Comparison of ENCODE assay signal across 8 cellular contexts in genomic region chr17:47205419-47205963, GRCh38. TPM values are rescaled to one million over a fixed set of nuclear protein-coding genes. Genes with fewer than 3 reads are reported as not detected.
DNase-seq lines count a peak whose midpoint lies in the region; ATAC-seq, FAIRE-seq and TF ChIP-seq lines count a peak whose summit lies in the region.

No MANE protein-coding gene starts in this region.

- H3K56ac ChIP-seq in H1 (replicated peaks; ENCODE audit: insufficient read length, low read depth, low read length), result no peak overlapping the region

- DNase-seq in AG10803 (ENCODE audit: low read depth) (peak; percentile 89), GM19238 (ENCODE audit: insufficient read length, low spot score) (peak; percentile 63), HT1080 (ENCODE audit: low read depth) (peak; percentile 18), H1 (ENCODE audit: low read depth in 1 of 2, low spot score in 2 of 2) (peak in 1 of 2 experiments; percentile 46), natural killer cell (no peak), tibial artery (peak; percentile 38 to 85), D721Med (ENCODE audit: insufficient read length, low spot score) (no peak)
- peak; percentile 32 to 55 for DNase-seq in activated CD4-positive, alpha-beta T cell treated with anti-CD3 and anti-CD28 coated beads, Interleukin-2, amount 50 U/mL, for 24 hours (ENCODE audit: low read depth in 1 of 2, low spot score in 1 of 2)

- peaks cover 0 to 3% (median 1%) of the 10 kb centered on the region in 4 experiments; a peak in 2 of 7 replicates for H3K4me1 ChIP-seq in H1 (replicated peaks in 1 of 4; ENCODE audit: control insufficient read depth in 3 of 4, insufficient read depth in 4 of 4, low read length in 3 of 4)
- peaks cover 0 to 34% (median 33%) of the 10 kb centered on the region in 4 donors for H3K4me1 ChIP-seq in tibial artery

- H3K18ac ChIP-seq in H1 (ENCODE audit: extremely low read depth, low read length), result no peak overlapping the region

- H4K91ac ChIP-seq in H1 (replicated peaks; ENCODE audit: insufficient read length, low read length), result no peak overlapping the region

- FAIRE-seq in H1 (lab: Jason Lieb, UNC) (no peak), D721Med (lab: Jason Lieb, UNC) (no peak)

- TF ChIP-seq RAD21 in H1 (IDR thresholded peaks at IDR 0.05 in 1 of 2, conservative IDR thresholded peaks at IDR 0.05 in 1 of 2; ENCODE audit: low read depth in 2 of 2, low read length in 2 of 2), result no peak

- H3K9me3 ChIP-seq in H1 (ENCODE audit: insufficient read depth in 2 of 2, low read depth in 1 of 2, low read length in 1 of 2), result no peaks in the 10 kb centered on the region
- H3K9me3 ChIP-seq in tibial artery, result no peaks in the 10 kb centered on the region

- no peak for TF ChIP-seq CTCF in AG10803 (conservative IDR thresholded peaks at IDR 0.05; ENCODE audit: low read length)
- TF ChIP-seq CTCF in H1 (IDR thresholded peaks at IDR 0.05; ENCODE audit: control extremely low read depth in 1 of 3, insufficient read depth in 1 of 3, low read depth in 1 of 3, low read length in 3 of 3), result no peak
- TF ChIP-seq CTCF in natural killer cell (IDR thresholded peaks at IDR 0.05), result no peak
- TF ChIP-seq CTCF in tibial artery (IDR thresholded peaks at IDR 0.05), result no peak
- TF ChIP-seq CTCF in D721Med (IDR thresholded peaks at IDR 0.05; ENCODE audit: insufficient read depth, missing control alignments), result no peak

- no peaks in the 10 kb centered on the region for H3K79me1 ChIP-seq in H1 (ENCODE audit: low read depth, low read length)

- ATAC-seq in natural killer cell, result peak; percentile 42 to 79 (median 75)

- H3K27ac ChIP-seq in H1 (ENCODE audit: low read depth, low read length), result no peak overlapping the region
- H3K27ac ChIP-seq in tibial artery, result peak overlapping the region; percentile 75 to 76

- H4K20me1 ChIP-seq in H1 (replicated peaks in 1 of 2; ENCODE audit: control insufficient read depth in 1 of 2, insufficient read depth in 2 of 2, low read length in 2 of 2), result no peaks in the 10 kb centered on the region

- CTCF ChIA-PET in H1 (lab: Charles Lee; ENCODE audit: partially characterized antibody), result interaction anchor here (1.0 to 1.4 kb wide), 3 partner anchors 24 to 39 kb away, joined by 3 read pairs; no protein-coding TSS in a partner anchor

- H2BK20ac ChIP-seq in H1 (ENCODE audit: low read length), result no peak overlapping the region

- peaks cover 2% of the 10 kb centered on the region; the same call in 1 of the 2 replicates for H3K23me2 ChIP-seq in H1 (ENCODE audit: low read depth, low read length)

- no peak for TF ChIP-seq EP300 in H1 (IDR thresholded peaks at IDR 0.05; ENCODE audit: borderline replicate concordance in 1 of 2, low read depth in 2 of 2, low read length in 2 of 2)

- no peak overlapping the region for H2BK5ac ChIP-seq in H1 (ENCODE audit: low read depth, low read length)

- H3K27ac Mint-ChIP-seq in natural killer cell, result peak overlapping the region; percentile 86 to 90

- H3K4me3 ChIP-seq in AG10803 (ENCODE audit: low read length) (peak overlapping the region; percentile 24), H1 (ENCODE audit: extremely low read depth in 1 of 4, insufficient read depth in 2 of 4, low read depth in 3 of 4, low read length in 4 of 4) (no peak overlapping the region; a peak in 1 of 8 replicates), tibial artery (no peak overlapping the region)

- whole genome bisulfite sequencing in H1 (ENCODE audit: extremely low coverage in 1 of 2, insufficient coverage in 1 of 2, insufficient read length in 1 of 2, insufficient replicate concordance in 2 of 2, low coverage in 1 of 2, low lambda C conversion rate in 2 of 2, missing lambda C conversion rate in 1 of 2), 2 experiments, result 83 to 100% methylated on average over 1 to 9 of the region's 9 CpGs

- H2AFZ ChIP-seq in H1 (ENCODE audit: low read length), result peak overlapping the region; percentile 77

- no peak overlapping the region for H2BK120ac ChIP-seq in H1 (replicated peaks; ENCODE audit: low read depth, low read length)

- H3K36me3 ChIP-seq in H1 (ENCODE audit: control insufficient read depth in 2 of 4, insufficient read depth in 4 of 4, low read length in 3 of 4), result no peaks in the 10 kb centered on the region
- no peaks in the 10 kb centered on the region for H3K36me3 ChIP-seq in tibial artery

- H4K8ac ChIP-seq in H1 (ENCODE audit: extremely low read depth, insufficient read depth, low read length), result no peak overlapping the region

- H3K27me3 Mint-ChIP-seq in natural killer cell (ENCODE audit: low read depth in 2 of 2), result no peaks in the 10 kb centered on the region

- no peaks in the 10 kb centered on the region for H3K36me3 Mint-ChIP-seq in natural killer cell

- no peak overlapping the region for H3K14ac ChIP-seq in H1 (ENCODE audit: insufficient read length)

- peak overlapping the region in 1 of 2 experiments; percentile 6; a peak in 1 of 4 replicates for H3K4me2 ChIP-seq in H1 (ENCODE audit: insufficient read depth in 1 of 2, low read depth in 2 of 2, low read length in 2 of 2)

- no peaks in the 10 kb centered on the region for H3K9me3 Mint-ChIP-seq in natural killer cell

- no peak for TF ChIP-seq POLR2A in H1 (IDR thresholded peaks at IDR 0.05; ENCODE audit: control extremely low read depth in 1 of 2, low read depth in 2 of 2, low read length in 2 of 2)

- intact Hi-C loops in natural killer cell (cut with micrococcal nuclease), result loop anchor here (2.0 kb wide), 1 partner anchor 17 kb away; the partner anchor contains the start of gene CDC27
- intact Hi-C loops in tibial artery (cut with DNase I; ENCODE audit: low total_unique reads), result no loop called here

- no peak overlapping the region for H2AK5ac ChIP-seq in H1 (ENCODE audit: low read depth, low read length)

- no peak overlapping the region for H4K5ac ChIP-seq in H1 (ENCODE audit: insufficient read length, low read depth, low read length)

- H3K79me2 ChIP-seq in H1 (ENCODE audit: control insufficient read depth in 1 of 2, insufficient read depth in 2 of 2, low read length in 2 of 2), result no peaks in the 10 kb centered on the region

- no peak overlapping the region for H2BK12ac ChIP-seq in H1 (ENCODE audit: low read depth, low read length)

- H2BK15ac ChIP-seq in H1 (ENCODE audit: low read length), result no peak overlapping the region

- no peak overlapping the region for H3K4ac ChIP-seq in H1 (replicated peaks; ENCODE audit: insufficient read length, low read depth, low read length)

- POLR2A ChIA-PET in H1 (lab: Charles Lee; ENCODE audit: partially characterized antibody), result interaction anchor here (0.9 kb wide), 1 partner anchor 118 kb away, joined by 3 read pairs; the partner anchor contains the start of gene EFCAB13

- peaks cover 29 to 30% of the 10 kb centered on the region in 2 donors for H3K4me1 Mint-ChIP-seq in natural killer cell

- peak overlapping the region; percentile 72 for H3K4me3 Mint-ChIP-seq in natural killer cell

- H3K27me3 ChIP-seq in H1 (replicated peaks in 1 of 4; ENCODE audit: control insufficient read depth in 3 of 4, extremely low read depth in 1 of 4, insufficient read depth in 3 of 4, low read length in 3 of 4) (no peaks in the 10 kb centered on the region; a peak in 1 of 7 replicates), tibial artery (no peaks in the 10 kb centered on the region)

- no peak overlapping the region for H3K9ac ChIP-seq in H1 (replicated peaks in 1 of 4; ENCODE audit: extremely low read depth in 1 of 4, low read depth in 3 of 4, low read length in 3 of 4)

- H3K23ac ChIP-seq in H1 (ENCODE audit: insufficient read length), result no peak overlapping the region

RNA-seq across cellular contexts. Expression of gene MYL4, which starts 3.7 kb away (rescaled TPM):
- total RNA-seq in HT1080 (2014; rRNA removed; shearing (Covaris generic)), result not detected in 2 replicates
- polyA plus RNA-seq in HT1080 (2015; cell fraction: cytosol; rRNA removed), result 0.15 TPM in 1 of 2 replicates, not detected in the other
- polyA plus RNA-seq in HT1080 (2015; cell fraction: nucleus; rRNA removed), result 0.59 TPM in 1 of 2 replicates, not detected in the other
- total RNA-seq in H1 (2021; fragmentation: NEBNext Ultra II Directional; extraction: Animal tissue kit (Norgen Biotek cat#: 25700)), result not detected in 2 replicates
- 0.12 and 0.13 TPM in 2 replicates for polyA plus RNA-seq in H1 (2011; rRNA removed)
- 0.14 TPM for polyA plus RNA-seq in H1 (2011; cell fraction: cytosol; rRNA removed)
- polyA plus RNA-seq in H1 (2011; cell fraction: nucleus; rRNA removed), result 0.20 TPM
- 0.44 to 0.55 TPM in 2 of 4 replicates, not detected in the others for polyA plus RNA-seq in H1 (2012, experiment 1 of 2)
- 0.71 TPM for polyA plus RNA-seq in H1 (2012, experiment 2 of 2)
- polyA plus RNA-seq in H1 (2013, experiment 1 of 2), result not detected
- polyA plus RNA-seq in H1 (2013, experiment 2 of 2), result 0.06 TPM
- not detected in 2 replicates for polyA minus RNA-seq in H1 (2011; rRNA and poly(A)+ RNA removed)
- not detected for polyA minus RNA-seq in H1 (2011; cell fraction: cytosol; rRNA and poly(A)+ RNA removed)
- polyA minus RNA-seq in H1 (2011; cell fraction: nucleus; rRNA and poly(A)+ RNA removed), result not detected
- total RNA-seq in natural killer cell, result under 1 TPM in 1 of 3 donors, not detected in 2; 0.33 TPM

RNA-seq across cellular contexts. Expression of gene CDC27, which starts 16.4 kb away (rescaled TPM):
- 72.5 and 132 TPM in 2 replicates for total RNA-seq in HT1080 (2014; rRNA removed; shearing (Covaris generic))
- polyA plus RNA-seq in HT1080 (2015; cell fraction: cytosol; rRNA removed), result 58.7 and 59.4 TPM in 2 replicates
- 102 and 110 TPM in 2 replicates for polyA plus RNA-seq in HT1080 (2015; cell fraction: nucleus; rRNA removed)
- total RNA-seq in H1 (2021; fragmentation: NEBNext Ultra II Directional; extraction: Animal tissue kit (Norgen Biotek cat#: 25700)), result 87.5 and 93.7 TPM in 2 replicates
- polyA plus RNA-seq in H1 (2011; rRNA removed), result 26.0 and 41.9 TPM in 2 replicates
- 26.0 TPM for polyA plus RNA-seq in H1 (2011; cell fraction: cytosol; rRNA removed)
- polyA plus RNA-seq in H1 (2011; cell fraction: nucleus; rRNA removed), result 24.5 TPM
- 35.1 to 55.5 TPM (median 51.0 TPM) in 4 replicates for polyA plus RNA-seq in H1 (2012, experiment 1 of 2)
- 2.2 TPM for polyA plus RNA-seq in H1 (2012, experiment 2 of 2)
- 33.0 TPM for polyA plus RNA-seq in H1 (2013, experiment 1 of 2)
- 35.1 TPM for polyA plus RNA-seq in H1 (2013, experiment 2 of 2)
- 111 and 136 TPM in 2 replicates for polyA minus RNA-seq in H1 (2011; rRNA and poly(A)+ RNA removed)
- polyA minus RNA-seq in H1 (2011; cell fraction: cytosol; rRNA and poly(A)+ RNA removed), result 56.9 TPM
- 54.4 TPM for polyA minus RNA-seq in H1 (2011; cell fraction: nucleus; rRNA and poly(A)+ RNA removed)
- total RNA-seq in natural killer cell, result 10 to 100 TPM; 77.3 to 87.3 (median 78.8) TPM

RNA-seq across cellular contexts. Expression of gene ITGB3, which starts 48.1 kb away (rescaled TPM):
- total RNA-seq in HT1080 (2014; rRNA removed; shearing (Covaris generic)), result 1.7 and 1.9 TPM in 2 replicates
- polyA plus RNA-seq in HT1080 (2015; cell fraction: cytosol; rRNA removed), result 6.0 and 8.2 TPM in 2 replicates
- polyA plus RNA-seq in HT1080 (2015; cell fraction: nucleus; rRNA removed), result 12.2 and 13.2 TPM in 2 replicates
- total RNA-seq in H1 (2021; fragmentation: NEBNext Ultra II Directional; extraction: Animal tissue kit (Norgen Biotek cat#: 25700)), result 0.09 TPM in 1 of 2 replicates, not detected in the other
- 0.08 and 0.09 TPM in 2 replicates for polyA plus RNA-seq in H1 (2011; rRNA removed)
- 0.10 TPM for polyA plus RNA-seq in H1 (2011; cell fraction: cytosol; rRNA removed)
- polyA plus RNA-seq in H1 (2011; cell fraction: nucleus; rRNA removed), result 0.14 TPM
- polyA plus RNA-seq in H1 (2012, experiment 1 of 2), result 0.07 to 0.31 TPM (median 0.17 TPM) in 4 replicates
- polyA plus RNA-seq in H1 (2012, experiment 2 of 2), result 0.04 TPM
- 0.02 TPM for polyA plus RNA-seq in H1 (2013, experiment 1 of 2)
- polyA plus RNA-seq in H1 (2013, experiment 2 of 2), result 0.09 TPM
- 0.16 and 0.46 TPM in 2 replicates for polyA minus RNA-seq in H1 (2011; rRNA and poly(A)+ RNA removed)
- not detected for polyA minus RNA-seq in H1 (2011; cell fraction: cytosol; rRNA and poly(A)+ RNA removed)
- 0.30 TPM for polyA minus RNA-seq in H1 (2011; cell fraction: nucleus; rRNA and poly(A)+ RNA removed)
- 10 to 100 TPM in 2 of 3 donors, 1 to 10 TPM in 1; 4.2 to 30.6 (median 11.6) TPM for total RNA-seq in natural killer cell

Comparison
In these comparisons a context has a peak if more than half of its experiments do, and no peak if none do; other contexts are left out.
1. DNase-seq: peak in AG10803 (single experiment), GM19238 (single experiment), HT1080 (single experiment), activated CD4-positive, alpha-beta T cell treated with anti-CD3 and anti-CD28 coated beads, Interleukin-2, amount 50 U/mL, for 24 hours (2 of 2) and tibial artery (2 of 2); none in natural killer cell (single experiment) and D721Med (single experiment).